Comparison of ENCODE assay signal across 23 cellular contexts in the genomic region with DNA sequence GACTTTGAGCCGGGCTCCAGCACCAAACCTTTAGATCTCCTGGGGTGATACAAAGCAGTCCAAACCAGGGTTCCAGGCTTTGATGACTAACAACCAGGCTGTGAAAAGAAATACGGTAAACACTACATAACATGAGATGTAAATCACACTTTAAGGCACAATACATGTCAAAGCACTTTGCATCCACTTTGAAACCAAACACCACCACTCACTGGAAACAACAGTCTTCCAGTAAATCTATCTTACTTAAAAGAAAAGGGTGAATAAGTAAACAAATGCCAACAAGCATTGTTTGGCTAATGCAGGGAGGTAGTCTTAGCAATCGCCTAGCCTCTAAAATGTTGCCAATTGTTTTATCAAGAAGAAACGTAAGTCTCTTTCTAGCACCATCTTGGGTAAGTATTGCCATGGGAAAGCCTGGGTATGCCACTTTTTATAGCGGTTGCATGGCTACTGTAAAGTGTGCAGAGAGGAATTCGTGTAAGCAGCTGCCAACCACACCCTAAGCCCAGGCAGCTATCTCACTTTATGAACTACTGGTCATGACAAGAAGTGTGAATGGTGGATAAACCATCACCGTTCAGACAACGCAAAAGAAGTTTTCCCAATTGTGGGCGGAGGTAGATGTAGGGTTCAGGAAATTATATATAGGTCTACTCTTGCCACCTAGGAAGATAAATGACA.
DNase-seq lines count a peak whose midpoint lies in the region; ATAC-seq and TF ChIP-seq lines count a peak whose summit lies in the region.
"Had no signal": no experiment of that assay in that cellular context is flagged by ENCODE, and none has a peak within 500 bp of the region (broad histone marks: within the 10 kb centered on the region; RNA-seq: fewer than 3 reads in every experiment).

No MANE protein-coding gene starts in this region.

- H3K36me3 ChIP-seq in left lung, result no peaks in the 10 kb centered on the region
- H3K36me3 ChIP-seq in upper lobe of right lung, result no peaks in the 10 kb centered on the region

- H3K9me3 ChIP-seq in left lung (no peaks in the 10 kb centered on the region), upper lobe of right lung (no peaks in the 10 kb centered on the region)

- H3K4me1 ChIP-seq in left lung (no peaks in the 10 kb centered on the region), upper lobe of right lung (no peaks in the 10 kb centered on the region)

- TF ChIP-seq CTCF in left lung (IDR thresholded peaks at IDR 0.05) (no peak), upper lobe of right lung (IDR thresholded peaks at IDR 0.05) (no peak)

- no peaks in the 10 kb centered on the region for H3K27me3 ChIP-seq in left lung
- peaks cover 8% of the 10 kb centered on the region for H3K27me3 ChIP-seq in upper lobe of right lung

- ATAC-seq in left lung (peak; percentile 84), upper lobe of right lung (peak; percentile 59)
- ATAC-seq: GM12878, SK-N-SH treated with all-trans-retinoic acid at 6 μM for 48 hours had no signal

- H3K27ac ChIP-seq in left lung, result no peak overlapping the region
- no peak overlapping the region for H3K27ac ChIP-seq in upper lobe of right lung
- H3K27ac ChIP-seq: skin epidermis had no signal

- H3K4me3 ChIP-seq in left lung (no peak overlapping the region), upper lobe of right lung (no peak overlapping the region)
- H3K4me3 ChIP-seq: GM12878, lung, skin epidermis had no signal

- peak; percentile 62 for DNase-seq in NCI-H748 (lab: John Stamatoyannopoulos, UW; ENCODE audit: unreplicated experiment)
- DNase-seq in NCI-H748 treated with DMSO at 0.1 percent for 48 hours (lab: John Stamatoyannopoulos, UW), result no peak
- DNase-seq in NCI-H510A (lab: John Stamatoyannopoulos, UW), result peak; percentile 48
- DNase-seq in left lung, result no peak
- no peak for DNase-seq in upper lobe of right lung
- no peak for DNase-seq in activated CD8-positive, alpha-beta memory T cell treated with anti-CD3 and anti-CD28 coated beads, Interleukin-2, amount 50 U/mL, for 48 hours
- no peak for DNase-seq in AG20443 (ENCODE audit: low spot score)
- DNase-seq in NCI-H226, result no peak
- DNase-seq: activated CD4-positive, alpha-beta memory T cell treated with anti-CD3 and anti-CD28 coated beads, Interleukin-2, amount 10 ng/mL, durations not matched to agents 7 days and 5 days; activated effector memory CD4-positive, alpha-beta T cell treated with Interleukin-2 at 50 U/mL for 16 hours; activated naive CD8-positive, alpha-beta T cell treated with anti-CD3 and anti-CD28 coated beads for 36 hours; caudate nucleus; dermis blood vessel endothelial cell; kidney; NCI-H1092; NCI-H2171 treated with DMSO at 0.1 percent for 48 hours; NCI-H82; occipital lobe; stimulated activated CD4-positive, alpha-beta T cell treated with anti-CD3 and anti-CD28 coated beads, Interleukin-2, amount 100 ng/mL, for 24 hours had no signal

- intact Hi-C loops in left lung (cut with DNase I), result no loop called here
- intact Hi-C loops in upper lobe of right lung (cut with DNase I), result no loop called here

Comparison
In these comparisons a context has a peak if more than half of its experiments do, and no peak if none do; other contexts are left out.
1. DNase-seq: peak in NCI-H748 (single experiment) and NCI-H510A (single experiment); none in NCI-H748 treated with DMSO at 0.1 percent for 48 hours (single experiment), left lung (0 of 2), upper lobe of right lung (single experiment), activated CD8-positive, alpha-beta memory T cell treated with anti-CD3 and anti-CD28 coated beads, Interleukin-2, amount 50 U/mL, for 48 hours (single experiment), AG20443 (single experiment) and NCI-H226 (single experiment).